ENCODE assay signal across 1 cellular context in the genomic region with DNA sequence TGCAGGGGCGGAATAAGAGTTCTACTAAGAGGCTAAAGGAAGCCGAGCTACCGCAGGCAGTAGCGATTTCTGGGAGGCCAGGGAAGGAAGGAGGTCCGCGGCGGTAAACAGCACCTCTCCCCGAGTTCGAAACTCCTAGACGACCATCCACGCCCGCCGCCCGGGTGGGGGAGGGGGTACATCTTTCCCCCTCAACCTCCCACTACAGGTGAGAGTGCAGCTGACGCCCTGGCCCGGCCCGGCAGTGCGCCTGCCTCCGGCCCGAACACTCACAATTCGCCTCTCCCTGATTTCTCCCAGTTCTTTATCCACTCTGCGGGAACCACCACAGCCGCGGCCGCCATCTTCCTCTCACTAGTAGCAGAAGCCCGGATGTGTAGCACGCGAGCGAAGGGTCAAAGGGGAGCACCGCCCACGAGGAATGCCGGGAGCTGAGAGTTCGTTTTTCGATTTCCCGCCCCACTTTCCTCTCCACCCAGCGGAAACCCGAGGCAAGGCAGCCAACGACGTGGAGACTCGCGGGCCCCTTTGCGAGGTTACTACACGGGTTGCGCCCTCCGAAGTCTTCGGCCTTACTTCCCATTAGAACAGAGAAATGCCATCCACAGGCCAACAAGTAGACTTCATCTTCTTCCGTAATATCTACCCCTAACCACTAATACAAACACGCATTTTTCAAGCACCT.
A peak's percentile ranks its signal among the peaks of the same experiment; 100 is the strongest.
TF ChIP-seq lines count a peak whose summit lies in the region.

A gene with protein sequence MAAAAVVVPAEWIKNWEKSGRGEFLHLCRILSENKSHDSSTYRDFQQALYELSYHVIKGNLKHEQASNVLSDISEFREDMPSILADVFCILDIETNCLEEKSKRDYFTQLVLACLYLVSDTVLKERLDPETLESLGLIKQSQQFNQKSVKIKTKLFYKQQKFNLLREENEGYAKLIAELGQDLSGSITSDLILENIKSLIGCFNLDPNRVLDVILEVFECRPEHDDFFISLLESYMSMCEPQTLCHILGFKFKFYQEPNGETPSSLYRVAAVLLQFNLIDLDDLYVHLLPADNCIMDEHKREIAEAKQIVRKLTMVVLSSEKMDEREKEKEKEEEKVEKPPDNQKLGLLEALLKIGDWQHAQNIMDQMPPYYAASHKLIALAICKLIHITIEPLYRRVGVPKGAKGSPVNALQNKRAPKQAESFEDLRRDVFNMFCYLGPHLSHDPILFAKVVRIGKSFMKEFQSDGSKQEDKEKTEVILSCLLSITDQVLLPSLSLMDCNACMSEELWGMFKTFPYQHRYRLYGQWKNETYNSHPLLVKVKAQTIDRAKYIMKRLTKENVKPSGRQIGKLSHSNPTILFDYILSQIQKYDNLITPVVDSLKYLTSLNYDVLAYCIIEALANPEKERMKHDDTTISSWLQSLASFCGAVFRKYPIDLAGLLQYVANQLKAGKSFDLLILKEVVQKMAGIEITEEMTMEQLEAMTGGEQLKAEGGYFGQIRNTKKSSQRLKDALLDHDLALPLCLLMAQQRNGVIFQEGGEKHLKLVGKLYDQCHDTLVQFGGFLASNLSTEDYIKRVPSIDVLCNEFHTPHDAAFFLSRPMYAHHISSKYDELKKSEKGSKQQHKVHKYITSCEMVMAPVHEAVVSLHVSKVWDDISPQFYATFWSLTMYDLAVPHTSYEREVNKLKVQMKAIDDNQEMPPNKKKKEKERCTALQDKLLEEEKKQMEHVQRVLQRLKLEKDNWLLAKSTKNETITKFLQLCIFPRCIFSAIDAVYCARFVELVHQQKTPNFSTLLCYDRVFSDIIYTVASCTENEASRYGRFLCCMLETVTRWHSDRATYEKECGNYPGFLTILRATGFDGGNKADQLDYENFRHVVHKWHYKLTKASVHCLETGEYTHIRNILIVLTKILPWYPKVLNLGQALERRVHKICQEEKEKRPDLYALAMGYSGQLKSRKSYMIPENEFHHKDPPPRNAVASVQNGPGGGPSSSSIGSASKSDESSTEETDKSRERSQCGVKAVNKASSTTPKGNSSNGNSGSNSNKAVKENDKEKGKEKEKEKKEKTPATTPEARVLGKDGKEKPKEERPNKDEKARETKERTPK (N-terminal part only) (minus strand): TSS at position 374 of the 685 bp plus-strand sequence. CDS start 30 bp downstream, at position 344.

TF ChIP-seq in HepG2, 621 proteins besides CTCF, POLR2A, EP300 and RAD21 (continued from another document and continues in another):
- TF ChIP-seq, protein P1, sequence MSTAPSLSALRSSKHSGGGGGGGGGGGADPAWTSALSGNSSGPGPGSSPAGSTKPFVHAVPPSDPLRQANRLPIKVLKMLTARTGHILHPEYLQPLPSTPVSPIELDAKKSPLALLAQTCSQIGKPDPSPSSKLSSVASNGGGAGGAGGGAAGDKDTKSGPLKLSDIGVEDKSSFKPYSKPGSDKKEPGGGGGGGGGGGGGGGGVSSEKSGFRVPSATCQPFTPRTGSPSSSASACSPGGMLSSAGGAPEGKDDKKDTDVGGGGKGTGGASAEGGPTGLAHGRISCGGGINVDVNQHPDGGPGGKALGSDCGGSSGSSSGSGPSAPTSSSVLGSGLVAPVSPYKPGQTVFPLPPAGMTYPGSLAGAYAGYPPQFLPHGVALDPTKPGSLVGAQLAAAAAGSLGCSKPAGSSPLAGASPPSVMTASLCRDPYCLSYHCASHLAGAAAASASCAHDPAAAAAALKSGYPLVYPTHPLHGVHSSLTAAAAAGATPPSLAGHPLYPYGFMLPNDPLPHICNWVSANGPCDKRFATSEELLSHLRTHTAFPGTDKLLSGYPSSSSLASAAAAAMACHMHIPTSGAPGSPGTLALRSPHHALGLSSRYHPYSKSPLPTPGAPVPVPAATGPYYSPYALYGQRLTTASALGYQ (CRISPR knock-in tag; IDR thresholded peaks at IDR 0.05), result no peak
- TF ChIP-seq GABPA (IDR thresholded peaks at IDR 0.05; ENCODE audit: low read depth, low read length) (peak; percentile 46), GABPA (CRISPR knock-in tag; IDR thresholded peaks at IDR 0.05; ENCODE audit: low read depth) (peak; percentile 81), TEAD3 (CRISPR knock-in tag; optimal IDR thresholded peaks at IDR 0.05; ENCODE audit: borderline replicate concordance) (peak; percentile 69), ZNF567 (CRISPR knock-in tag; IDR thresholded peaks at IDR 0.05; ENCODE audit: borderline replicate concordance) (no peak), ZNF44 (CRISPR knock-in tag; IDR thresholded peaks at IDR 0.05) (no peak), CCDC6 (CRISPR knock-in tag; IDR thresholded peaks at IDR 0.05) (no peak), ZMYM2 (CRISPR knock-in tag; IDR thresholded peaks at IDR 0.05) (peak; percentile 62; the same call in 1 of the 2 replicates), NR2C2 (CRISPR knock-in tag; IDR thresholded peaks at IDR 0.05; ENCODE audit: borderline replicate concordance) (peak; percentile 98), NR3C1 (CRISPR knock-in tag; IDR thresholded peaks at IDR 0.05) (no peak), ZNF451 (CRISPR knock-in tag; IDR thresholded peaks at IDR 0.05) (no peak), SP5 (CRISPR knock-in tag; IDR thresholded peaks at IDR 0.05; ENCODE audit: borderline replicate concordance, low read depth) (peak; percentile 48; the same call in 1 of the 2 replicates), IRX3 (CRISPR knock-in tag; IDR thresholded peaks at IDR 0.05; ENCODE audit: borderline replicate concordance, low read depth) (no peak), HOXA9 (CRISPR knock-in tag; IDR thresholded peaks at IDR 0.05; ENCODE audit: borderline replicate concordance) (no peak), FOXA3 (CRISPR knock-in tag; IDR thresholded peaks at IDR 0.05) (peak; percentile 41), SNAI1 (CRISPR knock-in tag; IDR thresholded peaks at IDR 0.05; ENCODE audit: borderline replicate concordance) (no peak), RORA (CRISPR knock-in tag; IDR thresholded peaks at IDR 0.05) (no peak), RXRA (CRISPR knock-in tag; IDR thresholded peaks at IDR 0.05) (no peak), U2AF1 (optimal IDR thresholded peaks at IDR 0.05; ENCODE audit: low read depth, low read length) (no peak), KAT2B (IDR thresholded peaks at IDR 0.05; ENCODE audit: borderline replicate concordance, low read depth, low read length) (no peak), ZBTB3 (CRISPR knock-in tag; IDR thresholded peaks at IDR 0.05; ENCODE audit: borderline replicate concordance, low read depth) (no peak), STAG1 (CRISPR knock-in tag; IDR thresholded peaks at IDR 0.05) (0 out of 2 replicates have a peak, but pooled peaks have one; percentile 16), GTF2F1 (IDR thresholded peaks at IDR 0.05; ENCODE audit: low read length) (no peak), REPIN1 (CRISPR knock-in tag; IDR thresholded peaks at IDR 0.05; ENCODE audit: borderline replicate concordance, low read depth) (no peak), ZNF232 (CRISPR knock-in tag; IDR thresholded peaks at IDR 0.05; ENCODE audit: borderline replicate concordance) (peak; percentile 53; the same call in 1 of the 2 replicates)
- TF ChIP-seq, protein P2, sequence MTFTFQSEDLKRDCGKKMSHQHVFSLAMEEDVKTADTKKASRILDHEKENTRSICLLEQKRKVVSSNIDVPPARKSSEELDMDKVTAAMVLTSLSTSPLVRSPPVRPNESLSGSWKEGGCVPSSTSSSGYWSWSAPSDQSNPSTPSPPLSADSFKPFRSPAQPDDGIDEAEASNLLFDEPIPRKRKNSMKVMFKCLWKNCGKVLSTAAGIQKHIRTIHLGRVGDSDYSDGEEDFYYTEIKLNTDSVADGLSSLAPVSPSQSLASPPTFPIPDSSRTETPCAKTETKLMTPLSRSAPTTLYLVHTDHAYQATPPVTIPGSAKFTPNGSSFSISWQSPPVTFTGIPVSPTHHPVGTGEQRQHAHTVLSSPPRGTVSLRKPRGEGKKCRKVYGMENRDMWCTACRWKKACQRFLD (CRISPR knock-in tag; IDR thresholded peaks at IDR 0.05; ENCODE audit: borderline replicate concordance), result no peak
- TF ChIP-seq, protein P3, sequence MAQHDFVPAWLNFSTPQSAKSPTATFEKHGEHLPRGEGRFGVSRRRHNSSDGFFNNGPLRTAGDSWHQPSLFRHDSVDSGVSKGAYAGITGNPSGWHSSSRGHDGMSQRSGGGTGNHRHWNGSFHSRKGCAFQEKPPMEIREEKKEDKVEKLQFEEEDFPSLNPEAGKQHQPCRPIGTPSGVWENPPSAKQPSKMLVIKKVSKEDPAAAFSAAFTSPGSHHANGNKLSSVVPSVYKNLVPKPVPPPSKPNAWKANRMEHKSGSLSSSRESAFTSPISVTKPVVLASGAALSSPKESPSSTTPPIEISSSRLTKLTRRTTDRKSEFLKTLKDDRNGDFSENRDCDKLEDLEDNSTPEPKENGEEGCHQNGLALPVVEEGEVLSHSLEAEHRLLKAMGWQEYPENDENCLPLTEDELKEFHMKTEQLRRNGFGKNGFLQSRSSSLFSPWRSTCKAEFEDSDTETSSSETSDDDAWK (CRISPR knock-in tag; IDR thresholded peaks at IDR 0.05), result no peak
- TF ChIP-seq, protein P4, sequence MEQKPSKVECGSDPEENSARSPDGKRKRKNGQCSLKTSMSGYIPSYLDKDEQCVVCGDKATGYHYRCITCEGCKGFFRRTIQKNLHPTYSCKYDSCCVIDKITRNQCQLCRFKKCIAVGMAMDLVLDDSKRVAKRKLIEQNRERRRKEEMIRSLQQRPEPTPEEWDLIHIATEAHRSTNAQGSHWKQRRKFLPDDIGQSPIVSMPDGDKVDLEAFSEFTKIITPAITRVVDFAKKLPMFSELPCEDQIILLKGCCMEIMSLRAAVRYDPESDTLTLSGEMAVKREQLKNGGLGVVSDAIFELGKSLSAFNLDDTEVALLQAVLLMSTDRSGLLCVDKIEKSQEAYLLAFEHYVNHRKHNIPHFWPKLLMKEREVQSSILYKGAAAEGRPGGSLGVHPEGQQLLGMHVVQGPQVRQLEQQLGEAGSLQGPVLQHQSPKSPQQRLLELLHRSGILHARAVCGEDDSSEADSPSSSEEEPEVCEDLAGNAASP (CRISPR knock-in tag; IDR thresholded peaks at IDR 0.05; ENCODE audit: borderline replicate concordance), result no peak
- TF ChIP-seq, protein P5, sequence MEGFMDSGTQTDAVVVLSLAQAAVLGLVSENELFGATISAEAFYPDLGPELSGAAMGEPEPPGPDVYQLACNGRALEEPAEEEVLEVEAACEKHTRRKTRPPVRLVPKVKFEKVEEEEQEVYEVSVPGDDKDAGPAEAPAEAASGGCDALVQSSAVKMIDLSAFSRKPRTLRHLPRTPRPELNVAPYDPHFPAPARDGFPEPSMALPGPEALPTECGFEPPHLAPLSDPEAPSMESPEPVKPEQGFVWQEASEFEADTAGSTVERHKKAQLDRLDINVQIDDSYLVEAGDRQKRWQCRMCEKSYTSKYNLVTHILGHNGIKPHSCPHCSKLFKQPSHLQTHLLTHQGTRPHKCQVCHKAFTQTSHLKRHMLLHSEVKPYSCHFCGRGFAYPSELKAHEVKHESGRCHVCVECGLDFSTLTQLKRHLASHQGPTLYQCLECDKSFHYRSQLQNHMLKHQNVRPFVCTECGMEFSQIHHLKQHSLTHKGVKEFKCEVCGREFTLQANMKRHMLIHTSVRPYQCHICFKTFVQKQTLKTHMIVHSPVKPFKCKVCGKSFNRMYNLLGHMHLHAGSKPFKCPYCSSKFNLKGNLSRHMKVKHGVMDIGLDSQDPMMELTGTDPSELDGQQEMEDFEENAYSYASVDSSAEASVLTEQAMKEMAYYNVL (CRISPR knock-in tag; IDR thresholded peaks at IDR 0.05; ENCODE audit: borderline replicate concordance), result peak; percentile 25; the same call in 1 of the 2 replicates
- TF ChIP-seq, protein P6, sequence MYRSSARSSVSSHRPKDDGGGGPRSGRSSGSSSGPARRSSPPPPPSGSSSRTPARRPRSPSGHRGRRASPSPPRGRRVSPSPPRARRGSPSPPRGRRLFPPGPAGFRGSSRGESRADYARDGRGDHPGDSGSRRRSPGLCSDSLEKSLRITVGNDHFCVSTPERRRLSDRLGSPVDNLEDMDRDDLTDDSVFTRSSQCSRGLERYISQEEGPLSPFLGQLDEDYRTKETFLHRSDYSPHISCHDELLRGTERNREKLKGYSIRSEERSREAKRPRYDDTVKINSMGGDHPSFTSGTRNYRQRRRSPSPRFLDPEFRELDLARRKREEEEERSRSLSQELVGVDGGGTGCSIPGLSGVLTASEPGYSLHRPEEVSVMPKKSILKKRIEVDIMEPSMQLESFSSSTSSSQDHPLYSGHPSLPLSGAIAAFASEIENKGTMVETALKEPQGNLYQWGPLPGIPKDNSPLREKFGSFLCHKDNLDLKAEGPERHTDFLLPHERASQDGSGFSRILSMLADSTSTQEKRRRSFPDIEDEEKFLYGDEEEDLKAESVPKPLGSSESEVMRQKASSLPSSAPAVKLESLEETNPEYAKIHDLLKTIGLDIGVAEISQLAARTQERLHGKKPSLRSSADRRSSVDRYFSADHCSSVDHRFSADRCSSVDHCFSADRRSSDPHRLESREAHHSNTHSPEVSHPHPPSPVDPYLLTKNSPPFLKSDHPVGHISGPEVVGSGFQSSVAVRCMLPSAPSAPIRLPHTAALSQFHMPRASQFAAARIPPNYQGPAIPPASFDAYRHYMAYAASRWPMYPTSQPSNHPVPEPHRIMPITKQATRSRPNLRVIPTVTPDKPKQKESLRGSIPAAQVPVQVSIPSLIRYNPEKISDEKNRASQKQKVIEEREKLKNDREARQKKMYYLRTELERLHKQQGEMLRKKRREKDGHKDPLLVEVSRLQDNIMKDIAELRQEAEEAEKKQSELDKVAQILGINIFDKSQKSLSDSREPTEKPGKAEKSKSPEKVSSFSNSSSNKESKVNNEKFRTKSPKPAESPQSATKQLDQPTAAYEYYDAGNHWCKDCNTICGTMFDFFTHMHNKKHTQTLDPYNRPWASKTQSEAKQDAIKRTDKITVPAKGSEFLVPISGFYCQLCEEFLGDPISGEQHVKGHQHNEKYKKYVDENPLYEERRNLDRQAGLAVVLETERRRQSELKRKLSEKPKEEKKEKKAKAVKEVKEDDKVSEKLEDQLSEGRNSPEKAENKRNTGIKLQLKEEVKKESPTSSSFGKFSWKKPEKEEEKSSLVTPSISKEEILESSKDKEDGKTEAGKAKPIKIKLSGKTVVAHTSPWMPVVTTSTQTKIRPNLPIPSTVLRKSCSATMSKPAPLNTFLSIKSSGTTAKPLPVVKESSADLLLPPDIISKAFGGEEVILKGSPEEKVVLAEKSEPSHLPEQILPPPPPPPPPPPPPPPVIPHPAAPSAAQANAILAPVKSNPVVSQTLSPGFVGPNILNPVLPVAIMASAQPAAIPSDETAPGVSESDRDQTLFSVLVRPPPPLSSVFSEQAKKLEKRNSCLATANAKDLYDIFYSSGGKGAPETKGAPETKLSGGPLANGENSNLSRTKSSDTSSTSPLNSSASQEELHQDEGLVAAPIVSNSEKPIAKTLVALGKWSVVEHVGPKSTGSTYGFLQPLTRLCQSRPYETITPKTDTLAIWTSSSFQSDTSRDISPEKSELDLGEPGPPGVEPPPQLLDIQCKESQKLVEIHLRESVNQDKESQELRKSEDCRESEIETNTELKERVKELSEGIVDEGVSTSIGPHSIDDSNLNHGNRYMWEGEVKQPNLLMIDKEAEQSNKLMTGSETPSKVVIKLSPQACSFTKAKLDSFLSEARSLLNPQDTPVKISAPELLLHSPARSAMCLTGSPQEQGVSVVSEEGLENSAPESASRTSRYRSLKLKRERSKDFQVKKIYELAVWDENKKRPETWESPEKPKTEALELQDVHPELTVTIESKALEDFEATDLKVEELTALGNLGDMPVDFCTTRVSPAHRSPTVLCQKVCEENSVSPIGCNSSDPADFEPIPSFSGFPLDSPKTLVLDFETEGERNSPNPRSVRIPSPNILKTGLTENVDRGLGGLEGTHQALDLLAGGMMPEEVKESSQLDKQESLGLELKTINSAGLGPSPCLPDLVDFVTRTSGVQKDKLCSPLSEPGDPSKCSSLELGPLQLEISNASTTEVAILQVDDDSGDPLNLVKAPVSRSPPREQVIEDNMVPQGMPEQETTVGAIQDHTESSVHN (CRISPR knock-in tag; IDR thresholded peaks at IDR 0.05), result no peak
- TF ChIP-seq, protein P7, sequence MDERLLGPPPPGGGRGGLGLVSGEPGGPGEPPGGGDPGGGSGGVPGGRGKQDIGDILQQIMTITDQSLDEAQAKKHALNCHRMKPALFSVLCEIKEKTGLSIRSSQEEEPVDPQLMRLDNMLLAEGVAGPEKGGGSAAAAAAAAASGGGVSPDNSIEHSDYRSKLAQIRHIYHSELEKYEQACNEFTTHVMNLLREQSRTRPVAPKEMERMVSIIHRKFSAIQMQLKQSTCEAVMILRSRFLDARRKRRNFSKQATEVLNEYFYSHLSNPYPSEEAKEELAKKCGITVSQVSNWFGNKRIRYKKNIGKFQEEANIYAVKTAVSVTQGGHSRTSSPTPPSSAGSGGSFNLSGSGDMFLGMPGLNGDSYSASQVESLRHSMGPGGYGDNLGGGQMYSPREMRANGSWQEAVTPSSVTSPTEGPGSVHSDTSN (CRISPR knock-in tag; IDR thresholded peaks at IDR 0.05), result no peak
